10 cellular contexts compared by ENCODE assay signal in the genomic region with DNA sequence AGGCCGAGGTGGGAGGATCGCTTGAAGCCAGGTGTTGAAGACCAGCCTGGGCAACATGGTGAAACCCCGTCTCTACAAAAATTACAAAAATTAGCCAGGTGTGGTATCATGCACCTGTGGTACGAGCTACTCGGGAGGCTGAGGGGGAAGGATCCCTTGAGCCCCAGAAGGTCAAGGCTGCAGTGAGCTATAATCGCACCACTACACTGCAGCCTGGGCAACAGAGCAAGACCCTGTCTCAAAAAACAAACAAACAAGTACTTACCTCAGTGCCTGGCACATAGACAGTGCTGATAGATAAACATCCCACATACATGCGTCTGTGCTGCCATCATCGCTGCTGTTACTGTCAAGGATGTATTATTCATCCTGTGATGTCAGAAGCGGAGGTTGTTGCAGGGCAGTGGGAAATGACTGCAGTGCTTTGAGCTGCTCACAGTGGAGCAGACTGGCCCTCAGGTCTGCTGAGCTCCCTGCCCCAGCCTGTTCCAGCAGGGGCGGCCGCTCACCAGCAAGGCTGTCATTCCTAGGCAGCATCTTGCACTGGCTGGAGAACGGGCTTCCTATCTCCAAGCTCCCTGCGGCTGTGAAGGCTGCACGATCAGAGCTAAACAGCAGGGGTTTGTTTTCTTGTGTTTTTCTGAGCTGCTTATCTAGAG. TPM values are rescaled to one million over a fixed set of nuclear protein-coding genes. Genes with fewer than 3 reads are reported as not detected.
DNase-seq lines count a peak whose midpoint lies in the region; ATAC-seq and TF ChIP-seq lines count a peak whose summit lies in the region.
"Had no signal": no experiment of that assay in that cellular context is flagged by ENCODE, and none has a peak within 500 bp of the region (broad histone marks: within the 10 kb centered on the region; RNA-seq: fewer than 3 reads in every experiment).

No MANE protein-coding gene starts in this region.

- H3K27ac ChIP-seq in heart left ventricle (peak overlapping the region in 4 of 12 donors; percentile 14 to 40 (median 18)), lung (ENCODE audit: low read depth in 1 of 2, low read length in 1 of 2) (peak overlapping the region in 1 of 2 donors; percentile 71), uterus (peak overlapping the region; percentile 54 to 58), thyroid gland (no peak overlapping the region)

- no peak for TF ChIP-seq CTCF in heart left ventricle (IDR thresholded peaks at IDR 0.05)
- no peak for TF ChIP-seq CTCF in lung (IDR thresholded peaks at IDR 0.05; ENCODE audit: control extremely low read depth, extremely low read depth)
- no peak for TF ChIP-seq CTCF in uterus (IDR thresholded peaks at IDR 0.05)
- TF ChIP-seq CTCF in thyroid gland (IDR thresholded peaks at IDR 0.05): no peak

- ATAC-seq in heart left ventricle (peak in 3 of 4 donors; percentile 57 to 74 (median 66)), lung (ENCODE audit: insufficient read depth, low FRiP score) (peak; percentile 48), HG02981 (IDR thresholded peaks at IDR 0.05; ENCODE audit: unreplicated experiment) (no peak)

- no peaks in the 10 kb centered on the region for H3K27me3 ChIP-seq in heart left ventricle
- H3K27me3 ChIP-seq in lung (ENCODE audit: control insufficient read depth, insufficient read depth): no peaks in the 10 kb centered on the region
- no peaks in the 10 kb centered on the region for H3K27me3 ChIP-seq in uterus
- no peaks in the 10 kb centered on the region for H3K27me3 ChIP-seq in thyroid gland

- no peak for DNase-seq in heart left ventricle
- no peak for DNase-seq in cardiac septum (ENCODE audit: low spot score)
- peak; percentile 68 for DNase-seq in brain pericyte (ENCODE audit: low read depth, low spot score)
- DNase-seq in lung (ENCODE audit: low spot score): no peak
- peak in 1 of 2 donors; percentile 55 for DNase-seq in uterus
- DNase-seq in DMS 273 (lab: John Stamatoyannopoulos, UW; ENCODE audit: unreplicated experiment): no peak
- DNase-seq in thyroid gland: no peak
- DNase-seq: DMS 273 treated with DMSO at 0.1 percent for 48 hours, naive B cell had no signal

- H3K4me1 ChIP-seq in heart left ventricle (peaks cover 6 to 72% (median 34%) of the 10 kb centered on the region in 12 donors), lung (ENCODE audit: control insufficient read depth in 2 of 2, insufficient read depth in 2 of 2, low read length in 2 of 2) (peaks cover 9 to 24% of the 10 kb centered on the region in 2 donors), uterus (peaks cover 5 to 7% of the 10 kb centered on the region in 2 donors), thyroid gland (peaks cover 0 to 20% of the 10 kb centered on the region in 2 donors)

- no peak for TF ChIP-seq POLR2A in heart left ventricle (IDR thresholded peaks at IDR 0.05)
- no peak for TF ChIP-seq POLR2A in uterus (IDR thresholded peaks at IDR 0.05)
- TF ChIP-seq POLR2A in thyroid gland (IDR thresholded peaks at IDR 0.05): no peak

- WGBS in heart left ventricle, 4 donors: 69 to 77% (median 74%) methylated on average over 14 of the region's 14 CpGs
- 76 to 88% methylated on average over 14 of the region's 14 CpGs for WGBS in lung, 2 donors
- 80 to 88% methylated on average over 10 to 14 of the region's 14 CpGs for WGBS in thyroid gland, 2 donors

- intact Hi-C loops in heart left ventricle (cut with DNase I) (no loop called here), cardiac septum (cut with DNase I) (no loop called here), uterus (cut with DNase I; ENCODE audit: low total_unique reads) (no loop called here), thyroid gland (cut with DNase I) (no loop called here)

- H3K9me3 ChIP-seq in heart left ventricle: no peaks in the 10 kb centered on the region
- H3K9me3 ChIP-seq in lung (ENCODE audit: control insufficient read depth in 2 of 2, insufficient read depth in 1 of 2, low read length in 1 of 2): peaks cover 0 to 4% of the 10 kb centered on the region in 2 donors
- H3K9me3 ChIP-seq in uterus: no peaks in the 10 kb centered on the region
- H3K9me3 ChIP-seq in thyroid gland: no peaks in the 10 kb centered on the region

- H3K4me3 ChIP-seq in heart left ventricle (no peak overlapping the region), lung (no peak overlapping the region), uterus (no peak overlapping the region), thyroid gland (replicated peaks in 1 of 3) (no peak overlapping the region)

- H3K36me3 ChIP-seq in heart left ventricle (no peaks in the 10 kb centered on the region), lung (ENCODE audit: control insufficient read depth in 2 of 2, insufficient read depth in 2 of 2, low read length in 2 of 2) (no peaks in the 10 kb centered on the region), uterus (no peaks in the 10 kb centered on the region), thyroid gland (no peaks in the 10 kb centered on the region)

RNA-seq across cellular contexts. Expression of gene FOXK1, which starts 18.6 kb away (rescaled TPM):
- total RNA-seq in heart left ventricle (10 to 100 TPM; 12.4 to 43.7 (median 22.5) TPM), cardiac septum (29.7 TPM), lung (10 to 100 TPM; 19.3 to 36.2 TPM), uterus (10 to 100 TPM in 3 of 4 donors, 1 to 10 TPM in 1; 9.0 to 64.1 (median 21.5) TPM), thyroid gland (10 to 100 TPM; 15.0 to 33.0 (median 20.7) TPM)
- polyA plus RNA-seq in heart left ventricle (1 to 10 TPM; 9.3 to 9.4 TPM), lung (1 to 10 TPM; 6.4 to 9.3 TPM)

Comparison
In these comparisons a context has a peak if more than half of its experiments do, and no peak if none do; other contexts are left out.
1. H3K27ac ChIP-seq: peak in uterus (2 of 2); none in thyroid gland (0 of 3).